ENCODE assay signal across 8 cellular contexts in genomic region chr2:10123281-10123680, GRCh38. TPM values are rescaled to one million over a fixed set of nuclear protein-coding genes. Genes with fewer than 3 reads are reported as not detected.
DNase-seq lines count a peak whose midpoint lies in the region; ATAC-seq, FAIRE-seq and TF ChIP-seq lines count a peak whose summit lies in the region.

No MANE protein-coding gene starts in this region.

- peak overlapping the region; percentile 90 for H3K4me3 ChIP-seq in GM12865 (ENCODE audit: low read depth, low read length)
- H3K4me3 ChIP-seq in PC-3 (ENCODE audit: low read length), result peak overlapping the region; percentile 86
- H3K4me3 ChIP-seq in H1 (ENCODE audit: extremely low read depth in 1 of 4, insufficient read depth in 2 of 4, low read depth in 3 of 4, low read length in 4 of 4), result peak overlapping the region; percentile 85 to 96 (median 88)

- H3K27ac ChIP-seq in PC-3 (ENCODE audit: low read length), result peak overlapping the region; percentile 95
- H3K27ac ChIP-seq in H1 (ENCODE audit: low read depth, low read length), result peak overlapping the region; percentile 85; the same call in 1 of the 2 replicates

- 2% methylated on average over 18 of the region's 18 CpGs; no CpG with 5 or more reads in 1 of the 2 experiments for WGBS in H1 (ENCODE audit: extremely low coverage in 1 of 2, insufficient coverage in 1 of 2, insufficient read length in 1 of 2, insufficient replicate concordance in 2 of 2, low coverage in 1 of 2, low lambda C conversion rate in 2 of 2, missing lambda C conversion rate in 1 of 2), 2 experiments

- H4K8ac ChIP-seq in H1 (ENCODE audit: extremely low read depth, insufficient read depth, low read length), result no peak overlapping the region

- H3F3A ChIP-seq in PC-3 (ENCODE audit: low read length, unreplicated experiment), result no peaks in the 10 kb centered on the region

- H4K20me1 ChIP-seq in PC-3 (ENCODE audit: low read length), result peaks cover 24% of the 10 kb centered on the region
- peaks cover 6 to 16% of the 10 kb centered on the region in 2 experiments for H4K20me1 ChIP-seq in H1 (replicated peaks in 1 of 2; ENCODE audit: control insufficient read depth in 1 of 2, insufficient read depth in 2 of 2, low read length in 2 of 2)

- POLR2A ChIA-PET in PC-3 (lab: Charles Lee; ENCODE audit: unreplicated experiment), result no interaction called here
- POLR2A ChIA-PET in H1 (lab: Charles Lee; ENCODE audit: partially characterized antibody), result interaction anchor here (0.7 to 8.9 kb wide), 8 partner anchors 11 to 44 kb away, joined by 3 to 87 read pairs (median 7); partner anchors contain the start of gene CYS1

- ATAC-seq in PC-3 (no peak), HG02973 (IDR thresholded peaks at IDR 0.05; ENCODE audit: unreplicated experiment) (no peak)

- H3K9me2 ChIP-seq in PC-3 (replicated peaks; ENCODE audit: low read length), result no peaks in the 10 kb centered on the region

- H3K9ac ChIP-seq in PC-3 (ENCODE audit: low read length) (peak overlapping the region; percentile 98), H1 (replicated peaks in 1 of 4; ENCODE audit: extremely low read depth in 1 of 4, low read depth in 3 of 4, low read length in 3 of 4) (peak overlapping the region; percentile 93 to 96 (median 94))

- H3K4me2 ChIP-seq in PC-3 (ENCODE audit: low read length) (peak overlapping the region; percentile 89), H1 (ENCODE audit: insufficient read depth in 1 of 2, low read depth in 2 of 2, low read length in 2 of 2) (peak overlapping the region; percentile 79 to 92)

- H2BK15ac ChIP-seq in H1 (ENCODE audit: low read length), result no peak overlapping the region

- TSS peak; percentile 27 for BruUV-seq in PC-3 (replicated peaks; lab: Mats Ljungman, UMichigan)

- no peak overlapping the region for H2BK12ac ChIP-seq in H1 (ENCODE audit: low read depth, low read length)

- no peak overlapping the region for H3K4ac ChIP-seq in H1 (replicated peaks; ENCODE audit: insufficient read length, low read depth, low read length)

- H3K36me3 ChIP-seq in PC-3 (ENCODE audit: low read depth, low read length) (peaks cover 48% of the 10 kb centered on the region), H1 (ENCODE audit: control insufficient read depth in 2 of 4, insufficient read depth in 4 of 4, low read length in 3 of 4) (peaks cover 12 to 47% (median 34%) of the 10 kb centered on the region in 4 experiments)

- no peak overlapping the region for H2BK120ac ChIP-seq in H1 (replicated peaks; ENCODE audit: low read depth, low read length)

- H3K14ac ChIP-seq in H1 (ENCODE audit: insufficient read length), result no peak overlapping the region

- no peak overlapping the region for H2BK20ac ChIP-seq in H1 (ENCODE audit: low read length)

- peaks cover 81% of the 10 kb centered on the region for H3K79me2 ChIP-seq in PC-3 (ENCODE audit: low read length)
- peaks cover 0 to 38% of the 10 kb centered on the region in 2 experiments; a peak in 3 of 4 replicates for H3K79me2 ChIP-seq in H1 (ENCODE audit: control insufficient read depth in 1 of 2, insufficient read depth in 2 of 2, low read length in 2 of 2)

- H3K79me1 ChIP-seq in H1 (ENCODE audit: low read depth, low read length), result peaks cover 9% of the 10 kb centered on the region

- H3K9me3 ChIP-seq in PC-3 (ENCODE audit: low read length) (no peaks in the 10 kb centered on the region), H1 (ENCODE audit: insufficient read depth in 2 of 2, low read depth in 1 of 2, low read length in 1 of 2) (no peaks in the 10 kb centered on the region)

- 0 out of 2 replicates have a peak overlapping the region, but pooled peaks have one; percentile 88 for H2BK5ac ChIP-seq in H1 (ENCODE audit: low read depth, low read length)

- H3K9me3 Mint-ChIP-seq in osteocyte (ENCODE audit: unreplicated experiment), result no peaks in the 10 kb centered on the region

- no peak for TF ChIP-seq EP300 in H1 (IDR thresholded peaks at IDR 0.05; ENCODE audit: borderline replicate concordance in 1 of 2, low read depth in 2 of 2, low read length in 2 of 2)

- H3K27me3 Mint-ChIP-seq in osteocyte (ENCODE audit: unreplicated experiment), result no peaks in the 10 kb centered on the region

- no peak for DNase-seq in GM12865 (ENCODE audit: low read depth)
- DNase-seq in PC-3, result no peak
- no peak for DNase-seq in H1 (ENCODE audit: low read depth in 1 of 2, low spot score in 2 of 2)
- DNase-seq in osteocyte (ENCODE audit: extremely low spot score, unreplicated experiment), result no peak
- no peak for DNase-seq in stimulated activated CD8-positive, alpha-beta memory T cell treated with anti-CD3 and anti-CD28 coated beads, Interleukin-4, amount 100 ng/mL, for 48 hours
- DNase-seq in NCI-H2107 treated with DMSO at 0.1 percent for 48 hours (lab: John Stamatoyannopoulos, UW; ENCODE audit: unreplicated experiment), result no peak
- DNase-seq in ecto neural progenitor cell (ENCODE audit: low spot score), result no peak

- peak overlapping the region; percentile 94 for H4K5ac ChIP-seq in H1 (ENCODE audit: insufficient read length, low read depth, low read length)

- H4K91ac ChIP-seq in H1 (replicated peaks; ENCODE audit: insufficient read length, low read length), result no peak overlapping the region

- no peaks in the 10 kb centered on the region for H3K27me3 ChIP-seq in PC-3 (ENCODE audit: low read length)
- no peaks in the 10 kb centered on the region for H3K27me3 ChIP-seq in H1 (replicated peaks in 1 of 4; ENCODE audit: control insufficient read depth in 3 of 4, extremely low read depth in 1 of 4, insufficient read depth in 3 of 4, low read length in 3 of 4)

- TF ChIP-seq POLR2A in H1 (IDR thresholded peaks at IDR 0.05; ENCODE audit: control extremely low read depth in 1 of 2, low read depth in 2 of 2, low read length in 2 of 2), result no peak

- no peak for TF ChIP-seq RAD21 in H1 (IDR thresholded peaks at IDR 0.05 in 1 of 2, conservative IDR thresholded peaks at IDR 0.05 in 1 of 2; ENCODE audit: low read depth in 2 of 2, low read length in 2 of 2)

- H3K4me1 Mint-ChIP-seq in osteocyte (ENCODE audit: unreplicated experiment), result peaks cover 49% of the 10 kb centered on the region

- intact Hi-C loops in PC-3 (cut with micrococcal nuclease), result loop anchor here (5.0 kb wide), 2 partner anchors 179 to 454 kb away; partner anchors contain the start of gene HPCAL1

- H3K4me1 ChIP-seq in PC-3 (ENCODE audit: insufficient read depth, low read length) (peaks cover 38% of the 10 kb centered on the region), H1 (replicated peaks in 1 of 4; ENCODE audit: control insufficient read depth in 3 of 4, insufficient read depth in 4 of 4, low read length in 3 of 4) (peaks cover 1 to 5% (median 4%) of the 10 kb centered on the region in 4 experiments; a peak in 5 of 7 replicates)

- peak overlapping the region; percentile 94; the same call in 1 of the 2 replicates for H3K18ac ChIP-seq in H1 (ENCODE audit: extremely low read depth, low read length)

- FAIRE-seq in H1 (lab: Jason Lieb, UNC), result no peak

- no peak overlapping the region for H3K23ac ChIP-seq in H1 (ENCODE audit: insufficient read length)

- CTCF ChIA-PET in PC-3 (lab: Charles Lee), result interaction anchor here (0.7 to 2.4 kb wide), 4 partner anchors 180 to 630 kb away, joined by 4 to 18 read pairs (median 10); no protein-coding TSS in a partner anchor
- CTCF ChIA-PET in H1 (lab: Charles Lee; ENCODE audit: partially characterized antibody), result interaction anchor here (0.6 to 12.5 kb wide), 9 partner anchors 19 to 312 kb away, joined by 3 to 141 read pairs (median 4); no protein-coding TSS in a partner anchor

- H2AFZ ChIP-seq in PC-3 (ENCODE audit: low read length) (no peak overlapping the region), H1 (ENCODE audit: low read length) (no peak overlapping the region)

- H2AK5ac ChIP-seq in H1 (ENCODE audit: low read depth, low read length), result no peak overlapping the region

- H3K36me3 Mint-ChIP-seq in osteocyte (ENCODE audit: unreplicated experiment), result no peaks in the 10 kb centered on the region

- peak overlapping the region; percentile 82 for H3K27ac Mint-ChIP-seq in osteocyte (ENCODE audit: unreplicated experiment)

- H3K23me2 ChIP-seq in H1 (ENCODE audit: low read depth, low read length), result peaks cover 13% of the 10 kb centered on the region

- peak overlapping the region; percentile 75 for H3K4me3 Mint-ChIP-seq in osteocyte (ENCODE audit: unreplicated experiment)

- peak overlapping the region; percentile 93 for H3K56ac ChIP-seq in H1 (replicated peaks; ENCODE audit: insufficient read length, low read depth, low read length)

- TF ChIP-seq CTCF in GM12865 (IDR thresholded peaks at IDR 0.05; ENCODE audit: insufficient read depth, low read depth, low read length, missing control alignments) (no peak), PC-3 (conservative IDR thresholded peaks at IDR 0.05; ENCODE audit: low read depth, low read length) (no peak), H1 (IDR thresholded peaks at IDR 0.05; ENCODE audit: control extremely low read depth in 1 of 3, insufficient read depth in 1 of 3, low read depth in 1 of 3, low read length in 3 of 3) (no peak), osteocyte (IDR thresholded peaks at IDR 0.05) (no peak)

TF ChIP-seq in H1, 55 proteins besides CTCF, POLR2A, EP300 and RAD21 (continues in another document):
- TF ChIP-seq EGR1 (IDR thresholded peaks at IDR 0.05; ENCODE audit: borderline replicate concordance, low read depth, low read length) (no peak), HDAC2 (IDR thresholded peaks at IDR 0.05; ENCODE audit: borderline replicate concordance in 1 of 2, low read depth in 2 of 2, low read length in 2 of 2) (no peak)

RNA-seq across cellular contexts. Expression of gene RRM2, which starts 0.7 kb away (rescaled TPM):
- total RNA-seq in PC-3 (2014; rRNA removed), result 229 and 282 TPM in 2 replicates
- total RNA-seq in H1 (2021; fragmentation: NEBNext Ultra II Directional; extraction: Animal tissue kit (Norgen Biotek cat#: 25700)), result 215 and 228 TPM in 2 replicates
- 37.7 and 58.8 TPM in 2 replicates for polyA plus RNA-seq in H1 (2011; rRNA removed)
- 42.1 TPM for polyA plus RNA-seq in H1 (2011; cell fraction: cytosol; rRNA removed)
- 79.0 TPM for polyA plus RNA-seq in H1 (2011; cell fraction: nucleus; rRNA removed)
- 130 to 156 TPM (median 139 TPM) in 4 replicates for polyA plus RNA-seq in H1 (2012, experiment 1 of 2)
- polyA plus RNA-seq in H1 (2012, experiment 2 of 2), result 24.6 TPM
- 102 TPM for polyA plus RNA-seq in H1 (2013, experiment 1 of 2)
- 111 TPM for polyA plus RNA-seq in H1 (2013, experiment 2 of 2)
- polyA minus RNA-seq in H1 (2011; rRNA and poly(A)+ RNA removed), result 50.6 and 53.5 TPM in 2 replicates
- polyA minus RNA-seq in H1 (2011; cell fraction: cytosol; rRNA and poly(A)+ RNA removed), result 104 TPM
- 131 TPM for polyA minus RNA-seq in H1 (2011; cell fraction: nucleus; rRNA and poly(A)+ RNA removed)
- 28.3 and 33.6 TPM in 2 replicates for total RNA-seq in osteocyte

RNA-seq across cellular contexts. Expression of gene CYS1, which starts 43.1 kb away (rescaled TPM):
- total RNA-seq in PC-3 (2014; rRNA removed) (0.12 and 0.15 TPM in 2 replicates), osteocyte (5.1 and 5.5 TPM in 2 replicates)
- 0.13 and 0.25 TPM in 2 replicates for total RNA-seq in H1 (2021; fragmentation: NEBNext Ultra II Directional; extraction: Animal tissue kit (Norgen Biotek cat#: 25700))
- 0.09 and 0.57 TPM in 2 replicates for polyA plus RNA-seq in H1 (2011; rRNA removed)
- 0.32 TPM for polyA plus RNA-seq in H1 (2011; cell fraction: cytosol; rRNA removed)
- polyA plus RNA-seq in H1 (2011; cell fraction: nucleus; rRNA removed), result 0.47 TPM
- 0.16 to 0.46 TPM (median 0.30 TPM) in 4 replicates for polyA plus RNA-seq in H1 (2012, experiment 1 of 2)
- polyA plus RNA-seq in H1 (2012, experiment 2 of 2), result 0.17 TPM
- polyA plus RNA-seq in H1 (2013, experiment 1 of 2), result 0.59 TPM
- 0.28 TPM for polyA plus RNA-seq in H1 (2013, experiment 2 of 2)
- 0.05 and 0.19 TPM in 2 replicates for polyA minus RNA-seq in H1 (2011; rRNA and poly(A)+ RNA removed)
- polyA minus RNA-seq in H1 (2011; cell fraction: cytosol; rRNA and poly(A)+ RNA removed), result not detected
- not detected for polyA minus RNA-seq in H1 (2011; cell fraction: nucleus; rRNA and poly(A)+ RNA removed)
